33 cellular contexts compared by ENCODE assay signal in genomic region chr14:81903477-81903876, GRCh38.
DNase-seq lines count a peak whose midpoint lies in the region; ATAC-seq and TF ChIP-seq lines count a peak whose summit lies in the region.
"Had no signal": no experiment of that assay in that cellular context is flagged by ENCODE, and none has a peak within 500 bp of the region (broad histone marks: within the 10 kb centered on the region; RNA-seq: fewer than 3 reads in every experiment).

No MANE protein-coding gene starts in this region.

- no peak overlapping the region for H3K4me2 ChIP-seq in trophoblast cell (ENCODE audit: low read length)
- H3K4me2 ChIP-seq: A549; BLaER1; BLaER1 treated with 17β-estradiol and CSF1 and Interleukin-3, amounts not matched to agents 10 nM and 100 nM had no signal

- no peak for ATAC-seq in Right ventricle myocardium inferior
- no peak for ATAC-seq in left cardiac atrium
- ATAC-seq in gastroesophageal sphincter = peak; percentile 16
- ATAC-seq in upper lobe of right lung = peak; percentile 32
- no peak for ATAC-seq in GM21390 (IDR thresholded peaks at IDR 0.05; ENCODE audit: unreplicated experiment)
- ATAC-seq in sciatic nerve = no peak
- no peak for ATAC-seq in HG02571 (IDR thresholded peaks at IDR 0.05; ENCODE audit: unreplicated experiment)
- ATAC-seq: A549; CD8-positive, alpha-beta T cell had no signal

- H3K4me3 ChIP-seq in gastroesophageal sphincter (no peak overlapping the region), trophoblast cell (ENCODE audit: low read depth, low read length) (no peak overlapping the region), upper lobe of right lung (no peak overlapping the region)
- H3K4me3 ChIP-seq: A549; BLaER1; BLaER1 treated with 17β-estradiol and CSF1 and Interleukin-3, amounts not matched to agents 10 nM and 100 nM had no signal

- no peak overlapping the region for H2BK5ac ChIP-seq in trophoblast cell (ENCODE audit: low read depth, low read length, poor library complexity)

- H3K36me3 ChIP-seq in gastroesophageal sphincter (no peaks in the 10 kb centered on the region), trophoblast cell (ENCODE audit: control insufficient read depth in 1 of 2, insufficient read depth in 2 of 2, low read length in 2 of 2) (no peaks in the 10 kb centered on the region), upper lobe of right lung (no peaks in the 10 kb centered on the region)
- H3K36me3 ChIP-seq: BE2C; BLaER1; BLaER1 treated with 17β-estradiol and CSF1 and Interleukin-3, amounts not matched to agents 10 nM and 100 nM had no signal

- H4K91ac ChIP-seq in trophoblast cell (ENCODE audit: low read depth, low read length) = peak overlapping the region; percentile 35

- peak overlapping the region; percentile 1 for H2BK120ac ChIP-seq in trophoblast cell (ENCODE audit: insufficient read depth, low read length, poor library complexity)

- no peak overlapping the region for H4K8ac ChIP-seq in trophoblast cell (ENCODE audit: low read depth, low read length)

- TF ChIP-seq CTCF in gastroesophageal sphincter (IDR thresholded peaks at IDR 0.05) (no peak), upper lobe of right lung (IDR thresholded peaks at IDR 0.05) (no peak)

- H3K4ac ChIP-seq in trophoblast cell (ENCODE audit: low read depth, low read length) = no peak overlapping the region

- no peak overlapping the region for H4K12ac ChIP-seq in trophoblast cell (ENCODE audit: low read depth, low read length)

- H3K79me1 ChIP-seq in trophoblast cell (ENCODE audit: low read length) = no peaks in the 10 kb centered on the region

- H3K27ac ChIP-seq in gastroesophageal sphincter = no peak overlapping the region
- H3K27ac ChIP-seq in trophoblast cell (ENCODE audit: low read depth, low read length) = no peak overlapping the region
- no peak overlapping the region for H3K27ac ChIP-seq in upper lobe of right lung
- H3K27ac ChIP-seq: 22Rv1; A549; BLaER1; BLaER1 treated with 17β-estradiol and CSF1 and Interleukin-3, amounts not matched to agents 10 nM and 100 nM; C4-2B had no signal

- intact Hi-C loops in Right ventricle myocardium inferior (cut with DNase I) (no loop called here), left cardiac atrium (cut with DNase I) (no loop called here), upper lobe of right lung (cut with DNase I) (no loop called here), sciatic nerve (cut with DNase I) (loop anchor here (2.0 kb wide), 1 partner anchor 73 kb away; no protein-coding TSS in a partner anchor)

- peak overlapping the region; percentile 82 for H2BK12ac ChIP-seq in trophoblast cell (ENCODE audit: low read length)

- H3K27me3 ChIP-seq in gastroesophageal sphincter = no peaks in the 10 kb centered on the region
- H3K27me3 ChIP-seq in trophoblast cell (ENCODE audit: insufficient read depth, low read length) = no peaks in the 10 kb centered on the region
- no peaks in the 10 kb centered on the region for H3K27me3 ChIP-seq in upper lobe of right lung
- H3K27me3 ChIP-seq: BE2C; BLaER1; BLaER1 treated with 17β-estradiol and CSF1 and Interleukin-3, amounts not matched to agents 10 nM and 100 nM had no signal

- H2AK5ac ChIP-seq in trophoblast cell (ENCODE audit: low read length) = peak overlapping the region; percentile 88

- no peak for TF ChIP-seq EP300 in gastroesophageal sphincter (IDR thresholded peaks at IDR 0.05)

- H3K4me1 ChIP-seq in gastroesophageal sphincter (no peaks in the 10 kb centered on the region), trophoblast cell (ENCODE audit: control insufficient read depth in 1 of 2, insufficient read depth in 2 of 2, low read length in 2 of 2) (no peaks in the 10 kb centered on the region), upper lobe of right lung (no peaks in the 10 kb centered on the region)
- H3K4me1 ChIP-seq: A549; BE2C; BLaER1; BLaER1 treated with 17β-estradiol and CSF1 and Interleukin-3, amounts not matched to agents 10 nM and 100 nM; Caco-2 had no signal

- no peak overlapping the region for H3K14ac ChIP-seq in trophoblast cell (ENCODE audit: low read length)

- no peak for TF ChIP-seq POLR2A in gastroesophageal sphincter (IDR thresholded peaks at IDR 0.05)

- H3K23ac ChIP-seq in trophoblast cell (ENCODE audit: low read length) = no peak overlapping the region

- H3K18ac ChIP-seq in trophoblast cell (ENCODE audit: low read length) = no peak overlapping the region

- 50% methylated on average over 1 of the region's 5 CpGs; no CpG with 5 or more reads in 1 of the 2 donors for WGBS in gastroesophageal sphincter (ENCODE audit: low coverage in 1 of 2), 2 donors
- WGBS in trophoblast cell (ENCODE audit: extremely low coverage, insufficient coverage, insufficient read length) = no CpG with 5 or more reads among the region's 5 CpGs

- no peak overlapping the region for H2AFZ ChIP-seq in trophoblast cell (ENCODE audit: insufficient read depth, low read length, poor library complexity)

- H3K9me3 ChIP-seq in gastroesophageal sphincter = peaks cover 0 to 37% (median 3%) of the 10 kb centered on the region in 3 donors
- peaks cover 5% of the 10 kb centered on the region for H3K9me3 ChIP-seq in trophoblast cell (ENCODE audit: insufficient read depth, low read depth, low read length)
- peaks cover 5% of the 10 kb centered on the region for H3K9me3 ChIP-seq in upper lobe of right lung
- H3K9me3 ChIP-seq: BE2C, Caco-2 had no signal

- no peak overlapping the region for H3K9ac ChIP-seq in trophoblast cell (ENCODE audit: low read length)
- H3K9ac ChIP-seq: BLaER1; BLaER1 treated with 17β-estradiol and CSF1 and Interleukin-3, amounts not matched to agents 10 nM and 100 nM had no signal

- no peaks in the 10 kb centered on the region for H3K79me2 ChIP-seq in trophoblast cell (ENCODE audit: control insufficient read depth, insufficient read depth, low read length, poor library complexity)

- DNase-seq in Right ventricle myocardium inferior (ENCODE audit: missing footprints) (peak; percentile 42), left cardiac atrium (no peak), trophoblast cell (no peak), upper lobe of right lung (no peak), sciatic nerve (ENCODE audit: low spot score) (no peak)
- DNase-seq: 8988T; ACHN; AML-193; BE2C; C1 segment of cervical spinal cord; Caco-2; Calu3; CD4-positive, alpha-beta memory T cell; CD4-positive, alpha-beta T cell; CD4-positive, CD25-positive, alpha-beta regulatory T cell; CD8-positive, alpha-beta memory T cell; CD8-positive, alpha-beta T cell; COR-L47; DMS 273 treated with DMSO at 0.1 percent for 48 hours; DMS153; DMS53; DMS79; DMS79 treated with DMSO at 0.1 percent for 48 hours; DND-41; EL had no signal

Comparison
In these comparisons a context has a peak if more than half of its experiments do, and no peak if none do; other contexts are left out.
1. ATAC-seq: peak in gastroesophageal sphincter (single experiment) and upper lobe of right lung (single experiment); none in Right ventricle myocardium inferior (single experiment), left cardiac atrium (0 of 2), GM21390 (single experiment), sciatic nerve (single experiment) and HG02571 (single experiment).